Comparison of ENCODE assay signal across 9 cellular contexts in the genomic region with DNA sequence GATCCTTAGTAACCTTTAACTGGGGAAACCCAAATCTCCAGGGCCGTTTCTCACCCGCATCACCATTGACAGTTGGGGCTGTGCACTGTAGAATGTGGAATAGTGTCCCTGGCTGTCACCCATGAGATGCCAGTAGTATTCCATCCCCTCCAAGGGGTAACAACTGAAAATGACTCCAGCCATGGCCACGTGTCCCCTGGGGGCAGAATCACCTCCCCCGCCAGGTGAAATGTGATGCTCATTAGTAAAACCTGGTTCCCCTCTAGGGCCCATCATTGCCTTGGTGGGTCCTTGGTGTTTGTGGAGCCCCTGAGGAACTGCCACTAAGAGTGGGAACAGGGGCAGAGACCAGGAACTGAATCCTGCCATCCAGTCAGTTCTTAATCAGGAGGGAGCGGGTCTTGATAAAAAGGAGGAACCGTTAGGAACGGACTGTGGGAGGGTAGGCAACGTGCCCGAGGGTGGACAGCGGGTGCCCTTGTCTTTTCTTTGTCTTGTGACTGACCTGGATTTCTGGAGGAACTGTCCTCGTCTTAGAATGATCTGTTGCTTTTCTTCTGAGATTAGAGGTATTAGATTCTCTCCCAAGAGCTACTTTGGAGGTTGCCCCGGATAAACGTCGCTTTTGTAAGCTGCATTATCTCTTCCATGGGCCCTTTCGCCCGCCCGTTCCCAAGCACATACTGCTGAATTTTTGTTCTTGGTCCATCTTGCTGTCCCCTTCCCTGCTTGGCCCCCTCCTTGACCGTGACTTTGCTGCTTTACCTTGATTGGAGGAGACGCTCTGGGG. TPM values are rescaled to one million over a fixed set of nuclear protein-coding genes. Genes with fewer than 3 reads are reported as not detected.
A peak's percentile ranks its signal among the peaks of the same experiment; 100 is the strongest.
DNase-seq lines count a peak whose midpoint lies in the region; ATAC-seq and TF ChIP-seq lines count a peak whose summit lies in the region.
"Had no signal": no experiment of that assay in that cellular context is flagged by ENCODE, and none has a peak within 500 bp of the region (broad histone marks: within the 10 kb centered on the region; RNA-seq: fewer than 3 reads in every experiment).

No MANE protein-coding gene starts in this region.

- in situ Hi-C loops in GM13976 (cut with MboI; ENCODE audit: low sequenced_read_pairs, unreplicated experiment): no loop called here

- H3K27me3 ChIP-seq in DND-41 (ENCODE audit: insufficient read depth, low read length, poor library complexity): no peaks in the 10 kb centered on the region
- no peaks in the 10 kb centered on the region for H3K27me3 ChIP-seq in SJSA1 (replicated peaks)
- no peaks in the 10 kb centered on the region for H3K27me3 ChIP-seq in esophagus muscularis mucosa
- no peaks in the 10 kb centered on the region for H3K27me3 ChIP-seq in rectal smooth muscle tissue (ENCODE audit: control insufficient read depth, insufficient read depth, low read length)
- H3K27me3 ChIP-seq: body of pancreas had no signal

- H3K4me3 ChIP-seq in DND-41 (ENCODE audit: low read depth in 1 of 2, low read length in 2 of 2) (no peak overlapping the region), SJSA1 (peak overlapping the region; percentile 36), esophagus muscularis mucosa (peak overlapping the region; percentile 39 to 55 (median 46)), rectal smooth muscle tissue (ENCODE audit: low read length) (peak overlapping the region; percentile 40)
- H3K4me3 ChIP-seq: body of pancreas had no signal

- intact Hi-C loops in esophagus muscularis mucosa (cut with DNase I): loop anchor here (5.0 to 10.0 kb wide), 2 partner anchors 58 to 136 kb away; a partner anchor contains a TSS

- ATAC-seq in DND-41 (ENCODE audit: insufficient read depth, low read depth): no peak
- ATAC-seq: body of pancreas had no signal

- no peaks in the 10 kb centered on the region for H3K9me3 ChIP-seq in DND-41 (ENCODE audit: insufficient read depth, low read length, severe bottlenecking)
- H3K9me3 ChIP-seq in SJSA1 (replicated peaks): no peaks in the 10 kb centered on the region
- no peaks in the 10 kb centered on the region for H3K9me3 ChIP-seq in esophagus muscularis mucosa
- H3K9me3 ChIP-seq: body of pancreas had no signal

- peak overlapping the region; percentile 20; the same call in 1 of the 2 replicates for H3K4me2 ChIP-seq in DND-41 (ENCODE audit: insufficient read depth, low read length)

- H3K36me3 ChIP-seq in DND-41 (ENCODE audit: insufficient read depth, low read length): peaks cover 16% of the 10 kb centered on the region
- peaks cover 28% of the 10 kb centered on the region for H3K36me3 ChIP-seq in SJSA1
- H3K36me3 ChIP-seq in esophagus muscularis mucosa: peaks cover 0 to 7% (median 0%) of the 10 kb centered on the region in 4 donors
- H3K36me3 ChIP-seq in rectal smooth muscle tissue (ENCODE audit: control insufficient read depth, insufficient read depth, low read length): no peaks in the 10 kb centered on the region

- no peak overlapping the region for H3K27ac ChIP-seq in DND-41 (ENCODE audit: low read length)
- peak overlapping the region; percentile 87 for H3K27ac ChIP-seq in SJSA1
- peak overlapping the region; percentile 86 to 89 (median 88) for H3K27ac ChIP-seq in esophagus muscularis mucosa (replicated peaks in 1 of 4)
- peak overlapping the region; percentile 88 for H3K27ac ChIP-seq in rectal smooth muscle tissue (ENCODE audit: low read depth, low read length)

- H2AFZ ChIP-seq in DND-41 (ENCODE audit: low read depth, low read length): no peak overlapping the region

- peaks cover 83% of the 10 kb centered on the region for H4K20me1 ChIP-seq in DND-41 (ENCODE audit: insufficient read depth, low read length)

- H3K9ac ChIP-seq in DND-41 (ENCODE audit: low read depth, low read length) (0 out of 2 replicates have a peak overlapping the region, but pooled peaks have one; percentile 10), rectal smooth muscle tissue (ENCODE audit: low read length) (peak overlapping the region; percentile 32)

- DNase-seq in DND-41 (no peak), SJSA1 (ENCODE audit: low read depth in 1 of 2, low spot score in 2 of 2) (no peak), esophagus muscularis mucosa (ENCODE audit: extremely low spot score) (no peak), GM13976 (ENCODE audit: low spot score) (no peak), HPDE6-E6E7 (ENCODE audit: extremely low spot score) (no peak), NCI-H2196 (lab: John Stamatoyannopoulos, UW; ENCODE audit: unreplicated experiment) (no peak), HK-2 (ENCODE audit: unreplicated experiment) (no peak)

- H3K79me2 ChIP-seq in DND-41 (ENCODE audit: insufficient read depth, low read length): peaks cover 95% of the 10 kb centered on the region

- TF ChIP-seq EP300 in esophagus muscularis mucosa (IDR thresholded peaks at IDR 0.05): no peak

- 64% methylated on average over 16 of the region's 19 CpGs for WGBS in esophagus muscularis mucosa

- TF ChIP-seq POLR2A in esophagus muscularis mucosa (IDR thresholded peaks at IDR 0.05; ENCODE audit: low read depth): no peak

- H3K4me1 ChIP-seq in DND-41 (ENCODE audit: insufficient read depth, low read length): peaks cover 30% of the 10 kb centered on the region
- H3K4me1 ChIP-seq in SJSA1 (replicated peaks): peaks cover 43% of the 10 kb centered on the region
- H3K4me1 ChIP-seq in esophagus muscularis mucosa: peaks cover 59 to 78% (median 75%) of the 10 kb centered on the region in 4 donors
- H3K4me1 ChIP-seq in rectal smooth muscle tissue (ENCODE audit: control insufficient read depth, insufficient read depth, low read length): peaks cover 30% of the 10 kb centered on the region

- no peak for TF ChIP-seq CTCF in DND-41 (IDR thresholded peaks at IDR 0.05; ENCODE audit: borderline replicate concordance, extremely low read depth, low read length, poor library complexity, severe bottlenecking)
- no peak for TF ChIP-seq CTCF in esophagus muscularis mucosa (IDR thresholded peaks at IDR 0.05)
- no peak for TF ChIP-seq CTCF in GM13976 (IDR thresholded peaks at IDR 0.05; ENCODE audit: borderline replicate concordance, control extremely low read depth, extremely low read depth, insufficient read depth, missing control alignments)

RNA-seq across cellular contexts. Expression of a gene that starts 3.5 kb away (rescaled TPM):
- 26.7 and 39.9 TPM in 2 replicates for total RNA-seq in SJSA1 (2014; rRNA removed; shearing (Covaris generic))
- 10 to 100 TPM; 52.6 to 73.3 (median 57.7) TPM for total RNA-seq in esophagus muscularis mucosa

RNA-seq across cellular contexts. Expression of a gene that starts 3.9 kb away (rescaled TPM):
- 19.1 and 21.5 TPM in 2 replicates for total RNA-seq in SJSA1 (2014; rRNA removed; shearing (Covaris generic))
- 1 to 10 TPM; 3.3 to 6.6 (median 4.6) TPM for total RNA-seq in esophagus muscularis mucosa

RNA-seq across cellular contexts. Expression of a gene that starts 52.5 kb away (rescaled TPM):
- total RNA-seq in SJSA1 (2014; rRNA removed; shearing (Covaris generic)): 0.34 and 1.3 TPM in 2 replicates
- 10 to 100 TPM in 3 of 4 donors, 1 to 10 TPM in 1; 9.6 to 21.0 (median 13.0) TPM for total RNA-seq in esophagus muscularis mucosa

Comparison
In these comparisons a context has a peak if more than half of its experiments do, and no peak if none do; other contexts are left out.
1. H3K4me3 ChIP-seq: peak in SJSA1 (single experiment), esophagus muscularis mucosa (4 of 4) and rectal smooth muscle tissue (single experiment); none in DND-41 (0 of 2).